In genomic region chr2:47035615-47036488, GRCh38 we compare ENCODE assay signal across 1 cellular context.
TF ChIP-seq lines count a peak whose summit lies in the region.

No MANE protein-coding gene starts in this region.

TF ChIP-seq in HepG2, 621 proteins besides CTCF, POLR2A, EP300 and RAD21 (continued from another document and continues in another):
- TF ChIP-seq SOX6 (IDR thresholded peaks at IDR 0.05) (no peak), SOX6 (CRISPR knock-in tag; IDR thresholded peaks at IDR 0.05) (peak; percentile 46; the same call in 1 of the 2 replicates), ZNF615 (CRISPR knock-in tag; IDR thresholded peaks at IDR 0.05; ENCODE audit: borderline replicate concordance) (no peak), MTF2 (CRISPR knock-in tag; IDR thresholded peaks at IDR 0.05; ENCODE audit: borderline replicate concordance) (no peak), ZNF704 (CRISPR knock-in tag; IDR thresholded peaks at IDR 0.05; ENCODE audit: borderline replicate concordance) (0 out of 2 replicates have a peak, but pooled peaks have one; percentile 32), REXO4 (CRISPR knock-in tag; IDR thresholded peaks at IDR 0.05; ENCODE audit: borderline replicate concordance) (no peak), THAP7 (CRISPR knock-in tag; IDR thresholded peaks at IDR 0.05) (0 out of 2 replicates have a peak, but pooled peaks have one; percentile 15), ZSCAN25 (CRISPR knock-in tag; IDR thresholded peaks at IDR 0.05) (peak; percentile 98), HOXA9 (CRISPR knock-in tag; IDR thresholded peaks at IDR 0.05; ENCODE audit: borderline replicate concordance) (no peak), ZNF24 (IDR thresholded peaks at IDR 0.05) (no peak), ELF1 (CRISPR knock-in tag; IDR thresholded peaks at IDR 0.05) (no peak), ZNF430 (CRISPR knock-in tag; IDR thresholded peaks at IDR 0.05) (peak; percentile 51; the same call in 1 of the 2 replicates), AHDC1 (CRISPR knock-in tag; IDR thresholded peaks at IDR 0.05; ENCODE audit: borderline replicate concordance) (peak; percentile 64; the same call in 1 of the 2 replicates), HBP1 (CRISPR knock-in tag; IDR thresholded peaks at IDR 0.05; ENCODE audit: low read depth) (no peak), SALL1 (CRISPR knock-in tag; IDR thresholded peaks at IDR 0.05) (peak; percentile 34; the same call in 1 of the 2 replicates), MAZ (IDR thresholded peaks at IDR 0.05; ENCODE audit: borderline replicate concordance, low read depth, low read length) (no peak), MAZ (CRISPR knock-in tag; IDR thresholded peaks at IDR 0.05; ENCODE audit: low read depth) (no peak), PPARG (CRISPR knock-in tag; conservative IDR thresholded peaks at IDR 0.05) (peak; percentile 74), GLI4 (CRISPR knock-in tag; IDR thresholded peaks at IDR 0.05; ENCODE audit: borderline replicate concordance) (no peak), ZNF256 (CRISPR knock-in tag; conservative IDR thresholded peaks at IDR 0.05) (no peak), NCOA5 (CRISPR knock-in tag; IDR thresholded peaks at IDR 0.05) (no peak), NFE2L1 (CRISPR knock-in tag; IDR thresholded peaks at IDR 0.05; ENCODE audit: borderline replicate concordance) (0 out of 2 replicates have a peak, but pooled peaks have one; percentile 37), HMG20B (CRISPR knock-in tag; conservative IDR thresholded peaks at IDR 0.05) (no peak), KMT2A (CRISPR knock-in tag; IDR thresholded peaks at IDR 0.05) (0 out of 2 replicates have a peak, but pooled peaks have one; percentile 4), HOXD1 (CRISPR knock-in tag; IDR thresholded peaks at IDR 0.05) (no peak), ETV5 (CRISPR knock-in tag; IDR thresholded peaks at IDR 0.05; ENCODE audit: borderline replicate concordance) (peak; percentile 52; the same call in 1 of the 2 replicates), POLR2AphosphoS2 (IDR thresholded peaks at IDR 0.05; ENCODE audit: low read depth, low read length) (no peak), ZBTB21 (CRISPR knock-in tag; IDR thresholded peaks at IDR 0.05) (no peak), MBD4 (IDR thresholded peaks at IDR 0.05; ENCODE audit: borderline replicate concordance, low read length) (no peak), ZNF614 (CRISPR knock-in tag; IDR thresholded peaks at IDR 0.05; ENCODE audit: borderline replicate concordance) (no peak), ATF5 (CRISPR knock-in tag; IDR thresholded peaks at IDR 0.05; ENCODE audit: low read depth) (0 out of 2 replicates have a peak, but pooled peaks have one; percentile 67), ZBED4 (CRISPR knock-in tag; IDR thresholded peaks at IDR 0.05; ENCODE audit: borderline replicate concordance) (peak; percentile 57; the same call in 1 of the 2 replicates), ZNF138 (CRISPR knock-in tag; IDR thresholded peaks at IDR 0.05; ENCODE audit: low read depth) (no peak), REST (IDR thresholded peaks at IDR 0.05; ENCODE audit: borderline replicate concordance in 1 of 2, low read depth in 1 of 2, low read length in 2 of 2) (no peak), THAP11 (CRISPR knock-in tag; IDR thresholded peaks at IDR 0.05) (0 out of 2 replicates have a peak, but pooled peaks have one; percentile 3), ADNP (CRISPR knock-in tag; IDR thresholded peaks at IDR 0.05) (no peak), LCORL (IDR thresholded peaks at IDR 0.05) (no peak), LCORL (CRISPR knock-in tag; IDR thresholded peaks at IDR 0.05) (peak; percentile 78; the same call in 1 of the 2 replicates), ZNF253 (CRISPR knock-in tag; IDR thresholded peaks at IDR 0.05; ENCODE audit: borderline replicate concordance) (no peak), SOX13 (IDR thresholded peaks at IDR 0.05) (no peak), SOX13 (CRISPR knock-in tag; conservative IDR thresholded peaks at IDR 0.05 in 1 of 2, IDR thresholded peaks at IDR 0.05 in 1 of 2) (peak in 1 of 2 experiments; percentile 65; a peak in 3 of 4 replicates), ZSCAN5A (CRISPR knock-in tag; IDR thresholded peaks at IDR 0.05; ENCODE audit: borderline replicate concordance) (0 out of 2 replicates have a peak, but pooled peaks have one; percentile 12)
